8 cellular contexts compared by ENCODE assay signal in genomic region chr12:88579572-88579940, GRCh38. TPM values are rescaled to one million over a fixed set of nuclear protein-coding genes. Genes with fewer than 3 reads are reported as not detected.
DNase-seq lines count a peak whose midpoint lies in the region; ATAC-seq and TF ChIP-seq lines count a peak whose summit lies in the region.

No MANE protein-coding gene starts in this region.

- no peaks in the 10 kb centered on the region for H3K27me3 Mint-ChIP-seq in chondrocyte (ENCODE audit: low read depth)
- H3K27me3 Mint-ChIP-seq in effector memory CD8-positive, alpha-beta T cell: peaks cover 15 to 27% of the 10 kb centered on the region in 2 donors

- peak overlapping the region; percentile 25 to 70 for H3K27ac ChIP-seq in liver (ENCODE audit: low read depth in 1 of 2, low read length in 2 of 2)
- peak overlapping the region; percentile 70 to 89 (median 79) for H3K27ac ChIP-seq in upper lobe of left lung

- DNase-seq in ELF-1 (ENCODE audit: low read depth, low spot score) (peak; percentile 53), NCI-H146 treated with DMSO at 0.1 percent for 48 hours (lab: John Stamatoyannopoulos, UW; ENCODE audit: unreplicated experiment) (peak; percentile 54), chondrocyte (ENCODE audit: low spot score) (no peak), upper lobe of left lung (peak; percentile 48 to 88), KBM-7 (no peak)
- no peak for DNase-seq in effector memory CD8-positive, alpha-beta T cell

- ATAC-seq in upper lobe of left lung (ENCODE audit: low FRiP score in 2 of 2) (peak; percentile 71 to 75), GM19455 (IDR thresholded peaks at IDR 0.05; ENCODE audit: unreplicated experiment) (no peak)
- no peak for ATAC-seq in effector memory CD8-positive, alpha-beta T cell (replicated peaks)

- no peak for TF ChIP-seq EP300 in upper lobe of left lung (IDR thresholded peaks at IDR 0.05)

- H3K36me3 Mint-ChIP-seq in chondrocyte (ENCODE audit: low read depth): no peaks in the 10 kb centered on the region
- no peaks in the 10 kb centered on the region for H3K36me3 Mint-ChIP-seq in effector memory CD8-positive, alpha-beta T cell (ENCODE audit: insufficient read depth)

- no peaks in the 10 kb centered on the region for H3K9me3 Mint-ChIP-seq in chondrocyte (ENCODE audit: low read depth)
- H3K9me3 Mint-ChIP-seq in effector memory CD8-positive, alpha-beta T cell: peaks cover 0 to 2% of the 10 kb centered on the region in 2 donors

- peak overlapping the region; percentile 98 for H3K4me3 Mint-ChIP-seq in chondrocyte (ENCODE audit: unreplicated experiment)
- H3K4me3 Mint-ChIP-seq in effector memory CD8-positive, alpha-beta T cell: peak overlapping the region in 1 of 2 donors; percentile 29

- under 1% methylated on average over 27 of the region's 27 CpGs for WGBS in liver
- 0 to 2% methylated on average over 6 to 27 of the region's 27 CpGs for WGBS in upper lobe of left lung, 2 donors

- H3K9ac ChIP-seq in liver (ENCODE audit: low read depth in 1 of 2, low read length in 2 of 2): peak overlapping the region in 1 of 2 donors; percentile 19

- peak overlapping the region; percentile 56 to 83 (median 69) for H3K4me3 ChIP-seq in liver (ENCODE audit: low read depth in 1 of 3, low read length in 3 of 3)
- peak overlapping the region; percentile 58 to 84 (median 80) for H3K4me3 ChIP-seq in upper lobe of left lung

- H3K4me1 ChIP-seq in liver (ENCODE audit: control insufficient read depth in 4 of 4, insufficient read depth in 4 of 4, low read length in 3 of 4): peaks cover 0 to 18% (median 14%) of the 10 kb centered on the region in 4 donors
- peaks cover 0 to 28% (median 17%) of the 10 kb centered on the region in 4 donors for H3K4me1 ChIP-seq in upper lobe of left lung

- peaks cover 21% of the 10 kb centered on the region for H3K4me1 Mint-ChIP-seq in chondrocyte (ENCODE audit: low read depth)
- peaks cover 6% of the 10 kb centered on the region in 2 donors for H3K4me1 Mint-ChIP-seq in effector memory CD8-positive, alpha-beta T cell (ENCODE audit: low read depth in 2 of 2)

- no peak for TF ChIP-seq POLR2A in upper lobe of left lung (IDR thresholded peaks at IDR 0.05)

- H3K27me3 ChIP-seq in liver (ENCODE audit: control insufficient read depth in 4 of 4, insufficient read depth in 4 of 4, low read length in 3 of 4) (no peaks in the 10 kb centered on the region), upper lobe of left lung (peaks cover 0 to 2% (median 0%) of the 10 kb centered on the region in 4 donors)

- H3K9me3 ChIP-seq in liver (ENCODE audit: control insufficient read depth in 4 of 4, low read length in 3 of 4): no peaks in the 10 kb centered on the region
- no peaks in the 10 kb centered on the region for H3K9me3 ChIP-seq in upper lobe of left lung

- in situ Hi-C loops in KBM-7 (cut with MboI; ENCODE audit: low pct_unique_long_range_greater_than_20kb, low sequenced_read_pairs): no loop called here

- H3K36me3 ChIP-seq in liver (ENCODE audit: control insufficient read depth in 4 of 4, insufficient read depth in 3 of 4, low read depth in 1 of 4, low read length in 3 of 4): no peaks in the 10 kb centered on the region
- no peaks in the 10 kb centered on the region for H3K36me3 ChIP-seq in upper lobe of left lung

- TF ChIP-seq RAD21 in liver (IDR thresholded peaks at IDR 0.05): no peak

- H3K27ac Mint-ChIP-seq in chondrocyte (ENCODE audit: unreplicated experiment): peak overlapping the region; percentile 90
- H3K27ac Mint-ChIP-seq in effector memory CD8-positive, alpha-beta T cell: no peak overlapping the region

- TF ChIP-seq CTCF in chondrocyte (IDR thresholded peaks at IDR 0.05) (no peak), liver (IDR thresholded peaks at IDR 0.05; ENCODE audit: low read depth, low read length, missing input control) (no peak), upper lobe of left lung (IDR thresholded peaks at IDR 0.05) (no peak)

TF ChIP-seq in liver, 16 proteins besides CTCF, POLR2A, EP300 and RAD21:
- TF ChIP-seq EGR1 (IDR thresholded peaks at IDR 0.05; ENCODE audit: low read depth in 2 of 2) (no peak), HNF4G (IDR thresholded peaks at IDR 0.05) (no peak), FOXA1 (IDR thresholded peaks at IDR 0.05) (no peak), MAX (IDR thresholded peaks at IDR 0.05) (no peak), ZBTB33 (IDR thresholded peaks at IDR 0.05) (no peak)
- TF ChIP-seq, protein P1, sequence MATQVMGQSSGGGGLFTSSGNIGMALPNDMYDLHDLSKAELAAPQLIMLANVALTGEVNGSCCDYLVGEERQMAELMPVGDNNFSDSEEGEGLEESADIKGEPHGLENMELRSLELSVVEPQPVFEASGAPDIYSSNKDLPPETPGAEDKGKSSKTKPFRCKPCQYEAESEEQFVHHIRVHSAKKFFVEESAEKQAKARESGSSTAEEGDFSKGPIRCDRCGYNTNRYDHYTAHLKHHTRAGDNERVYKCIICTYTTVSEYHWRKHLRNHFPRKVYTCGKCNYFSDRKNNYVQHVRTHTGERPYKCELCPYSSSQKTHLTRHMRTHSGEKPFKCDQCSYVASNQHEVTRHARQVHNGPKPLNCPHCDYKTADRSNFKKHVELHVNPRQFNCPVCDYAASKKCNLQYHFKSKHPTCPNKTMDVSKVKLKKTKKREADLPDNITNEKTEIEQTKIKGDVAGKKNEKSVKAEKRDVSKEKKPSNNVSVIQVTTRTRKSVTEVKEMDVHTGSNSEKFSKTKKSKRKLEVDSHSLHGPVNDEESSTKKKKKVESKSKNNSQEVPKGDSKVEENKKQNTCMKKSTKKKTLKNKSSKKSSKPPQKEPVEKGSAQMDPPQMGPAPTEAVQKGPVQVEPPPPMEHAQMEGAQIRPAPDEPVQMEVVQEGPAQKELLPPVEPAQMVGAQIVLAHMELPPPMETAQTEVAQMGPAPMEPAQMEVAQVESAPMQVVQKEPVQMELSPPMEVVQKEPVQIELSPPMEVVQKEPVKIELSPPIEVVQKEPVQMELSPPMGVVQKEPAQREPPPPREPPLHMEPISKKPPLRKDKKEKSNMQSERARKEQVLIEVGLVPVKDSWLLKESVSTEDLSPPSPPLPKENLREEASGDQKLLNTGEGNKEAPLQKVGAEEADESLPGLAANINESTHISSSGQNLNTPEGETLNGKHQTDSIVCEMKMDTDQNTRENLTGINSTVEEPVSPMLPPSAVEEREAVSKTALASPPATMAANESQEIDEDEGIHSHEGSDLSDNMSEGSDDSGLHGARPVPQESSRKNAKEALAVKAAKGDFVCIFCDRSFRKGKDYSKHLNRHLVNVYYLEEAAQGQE (IDR thresholded peaks at IDR 0.05): no peak

RNA-seq across cellular contexts. Expression of gene KITLG, which starts 0.7 kb away (rescaled TPM):
- total RNA-seq in chondrocyte: 1.7 to 3.8 TPM (median 3.7 TPM) in 3 replicates
- total RNA-seq in liver: 1 to 10 TPM; 1.2 to 3.0 TPM
- polyA plus RNA-seq in liver: under 1 TPM; 0.39 to 0.56 TPM
- 10 to 100 TPM; 10.2 to 72.7 (median 36.6) TPM for total RNA-seq in upper lobe of left lung

Comparison
In these comparisons a context has a peak if more than half of its experiments do, and no peak if none do; other contexts are left out.
1. DNase-seq: peak in ELF-1 (single experiment), NCI-H146 treated with DMSO at 0.1 percent for 48 hours (single experiment) and upper lobe of left lung (2 of 2); none in chondrocyte (single experiment), KBM-7 (single experiment) and effector memory CD8-positive, alpha-beta T cell (0 of 3).
2. ATAC-seq: peak in upper lobe of left lung (2 of 2); none in effector memory CD8-positive, alpha-beta T cell (single experiment) and GM19455 (single experiment).